1 cellular context compared by ENCODE assay signal in genomic region chr3:129597792-129598381, GRCh38.
A peak's percentile ranks its signal among the peaks of the same experiment; 100 is the strongest.
TF ChIP-seq lines count a peak whose summit lies in the region.

No MANE protein-coding gene starts in this region.

TF ChIP-seq in HepG2, 621 proteins besides CTCF, POLR2A, EP300 and RAD21 (continued from another document):
- no peak for TF ChIP-seq ZNF646 (CRISPR knock-in tag; IDR thresholded peaks at IDR 0.05)
- TF ChIP-seq, protein P1, sequence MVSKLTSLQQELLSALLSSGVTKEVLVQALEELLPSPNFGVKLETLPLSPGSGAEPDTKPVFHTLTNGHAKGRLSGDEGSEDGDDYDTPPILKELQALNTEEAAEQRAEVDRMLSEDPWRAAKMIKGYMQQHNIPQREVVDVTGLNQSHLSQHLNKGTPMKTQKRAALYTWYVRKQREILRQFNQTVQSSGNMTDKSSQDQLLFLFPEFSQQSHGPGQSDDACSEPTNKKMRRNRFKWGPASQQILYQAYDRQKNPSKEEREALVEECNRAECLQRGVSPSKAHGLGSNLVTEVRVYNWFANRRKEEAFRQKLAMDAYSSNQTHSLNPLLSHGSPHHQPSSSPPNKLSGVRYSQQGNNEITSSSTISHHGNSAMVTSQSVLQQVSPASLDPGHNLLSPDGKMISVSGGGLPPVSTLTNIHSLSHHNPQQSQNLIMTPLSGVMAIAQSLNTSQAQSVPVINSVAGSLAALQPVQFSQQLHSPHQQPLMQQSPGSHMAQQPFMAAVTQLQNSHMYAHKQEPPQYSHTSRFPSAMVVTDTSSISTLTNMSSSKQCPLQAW (CRISPR knock-in tag; IDR thresholded peaks at IDR 0.05): peak; percentile 62; the same call in 1 of the 2 replicates
- TF ChIP-seq TARDBP (CRISPR knock-in tag; IDR thresholded peaks at IDR 0.05): no peak
- TF ChIP-seq ZNF816 (CRISPR knock-in tag; IDR thresholded peaks at IDR 0.05; ENCODE audit: borderline replicate concordance): no peak
- TF ChIP-seq PRMT3 (CRISPR knock-in tag; IDR thresholded peaks at IDR 0.05; ENCODE audit: borderline replicate concordance, low read depth): no peak
- 0 out of 2 replicates have a peak, but pooled peaks have one; percentile 2 for TF ChIP-seq HOXA3 (CRISPR knock-in tag; IDR thresholded peaks at IDR 0.05)
- TF ChIP-seq ZNF326 (CRISPR knock-in tag; IDR thresholded peaks at IDR 0.05; ENCODE audit: borderline replicate concordance): no peak
- TF ChIP-seq AHDC1 (CRISPR knock-in tag; IDR thresholded peaks at IDR 0.05; ENCODE audit: borderline replicate concordance): no peak
- TF ChIP-seq ZFYVE20 (CRISPR knock-in tag; IDR thresholded peaks at IDR 0.05; ENCODE audit: borderline replicate concordance, low read depth): no peak
- no peak for TF ChIP-seq ZNF205 (CRISPR knock-in tag; IDR thresholded peaks at IDR 0.05)
- TF ChIP-seq IRF1 (CRISPR knock-in tag; IDR thresholded peaks at IDR 0.05; ENCODE audit: low read depth): no peak
- no peak for TF ChIP-seq GZF1 (CRISPR knock-in tag; IDR thresholded peaks at IDR 0.05)
- TF ChIP-seq KAT8 (CRISPR knock-in tag; IDR thresholded peaks at IDR 0.05): no peak
- no peak for TF ChIP-seq ZNF780A (CRISPR knock-in tag; IDR thresholded peaks at IDR 0.05)
- TF ChIP-seq, protein P2, sequence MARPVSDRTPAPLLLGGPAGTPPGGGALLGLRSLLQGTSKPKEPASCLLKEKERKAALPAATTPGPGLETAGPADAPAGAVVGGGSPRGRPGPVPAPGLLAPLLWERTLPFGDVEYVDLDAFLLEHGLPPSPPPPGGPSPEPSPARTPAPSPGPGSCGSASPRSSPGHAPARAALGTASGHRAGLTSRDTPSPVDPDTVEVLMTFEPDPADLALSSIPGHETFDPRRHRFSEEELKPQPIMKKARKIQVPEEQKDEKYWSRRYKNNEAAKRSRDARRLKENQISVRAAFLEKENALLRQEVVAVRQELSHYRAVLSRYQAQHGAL (CRISPR knock-in tag; IDR thresholded peaks at IDR 0.05; ENCODE audit: not compliant biosample characterization): no peak
- TF ChIP-seq RFXAP (CRISPR knock-in tag; IDR thresholded peaks at IDR 0.05; ENCODE audit: borderline replicate concordance): no peak
- TF ChIP-seq NFIB (CRISPR knock-in tag; IDR thresholded peaks at IDR 0.05; ENCODE audit: borderline replicate concordance): no peak
- TF ChIP-seq MYC (CRISPR knock-in tag; IDR thresholded peaks at IDR 0.05; ENCODE audit: borderline replicate concordance): peak; percentile 50; the same call in 1 of the 2 replicates
- no peak for TF ChIP-seq MAF1 (CRISPR knock-in tag; IDR thresholded peaks at IDR 0.05; ENCODE audit: borderline replicate concordance)
- no peak for TF ChIP-seq ZNF564 (CRISPR knock-in tag; IDR thresholded peaks at IDR 0.05)
- TF ChIP-seq ZBTB26 (CRISPR knock-in tag; IDR thresholded peaks at IDR 0.05; ENCODE audit: borderline replicate concordance): no peak
- no peak for TF ChIP-seq ARNT (IDR thresholded peaks at IDR 0.05)
- no peak for TF ChIP-seq ZBTB7B (CRISPR knock-in tag; IDR thresholded peaks at IDR 0.05)
- TF ChIP-seq, protein P3, sequence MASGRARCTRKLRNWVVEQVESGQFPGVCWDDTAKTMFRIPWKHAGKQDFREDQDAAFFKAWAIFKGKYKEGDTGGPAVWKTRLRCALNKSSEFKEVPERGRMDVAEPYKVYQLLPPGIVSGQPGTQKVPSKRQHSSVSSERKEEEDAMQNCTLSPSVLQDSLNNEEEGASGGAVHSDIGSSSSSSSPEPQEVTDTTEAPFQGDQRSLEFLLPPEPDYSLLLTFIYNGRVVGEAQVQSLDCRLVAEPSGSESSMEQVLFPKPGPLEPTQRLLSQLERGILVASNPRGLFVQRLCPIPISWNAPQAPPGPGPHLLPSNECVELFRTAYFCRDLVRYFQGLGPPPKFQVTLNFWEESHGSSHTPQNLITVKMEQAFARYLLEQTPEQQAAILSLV (CRISPR knock-in tag; IDR thresholded peaks at IDR 0.05; ENCODE audit: borderline replicate concordance): no peak
- no peak for TF ChIP-seq PCBP2 (optimal IDR thresholded peaks at IDR 0.05; ENCODE audit: low read depth, low read length, poor library complexity, severe bottlenecking)
- TF ChIP-seq POLR2G (IDR thresholded peaks at IDR 0.05; ENCODE audit: low read depth, low read length): no peak
- TF ChIP-seq ZMYM3 (CRISPR knock-in tag; IDR thresholded peaks at IDR 0.05): peak; percentile 70
TF ChIP-seq in HepG2: peak in this region for 33.
